18 cellular contexts compared by ENCODE assay signal in the genomic region with DNA sequence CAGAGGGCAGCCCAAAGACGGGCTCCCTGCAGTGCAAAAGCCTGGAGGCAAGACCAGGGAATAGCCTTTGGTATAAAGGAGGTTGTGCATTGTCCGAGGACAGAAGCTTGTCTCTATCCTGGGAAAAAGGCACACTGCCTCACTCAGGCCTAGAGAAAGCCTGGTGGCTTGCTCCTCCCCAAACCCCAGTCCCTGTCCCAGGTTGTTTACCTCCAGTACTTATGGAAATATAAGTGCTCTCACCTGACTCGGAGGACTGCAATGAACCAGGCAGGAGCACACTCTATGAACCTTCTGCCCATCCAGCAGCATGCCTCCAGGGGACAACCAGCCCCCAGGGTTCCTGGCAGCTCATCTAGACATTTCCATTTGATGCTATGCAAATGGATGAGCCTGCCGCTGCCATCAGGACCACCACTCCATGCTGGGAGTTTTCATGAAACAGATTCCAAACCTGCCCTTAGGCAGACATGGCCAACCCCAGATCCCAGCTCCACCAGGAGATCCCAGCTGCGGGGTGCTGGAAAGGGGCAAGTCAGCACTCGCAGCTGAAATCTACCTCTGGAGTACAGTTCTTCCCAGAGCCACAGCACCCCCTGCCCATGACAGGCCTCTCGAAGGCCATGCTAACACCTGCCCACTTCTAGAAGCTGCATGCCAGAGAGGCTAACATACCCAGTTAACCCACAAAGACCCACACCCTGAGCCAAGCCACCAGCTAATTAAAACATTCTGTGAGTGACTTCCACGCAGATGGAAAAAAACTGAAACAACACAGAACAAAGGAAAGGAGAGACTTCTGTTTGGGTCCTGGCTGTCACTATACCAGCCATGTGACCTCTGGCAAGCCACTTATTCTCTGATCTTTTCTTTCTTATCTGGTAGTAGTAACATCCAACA.
DNase-seq lines count a peak whose midpoint lies in the region; ATAC-seq and TF ChIP-seq lines count a peak whose summit lies in the region.
"Had no signal": no experiment of that assay in that cellular context is flagged by ENCODE, and none has a peak within 500 bp of the region (broad histone marks: within the 10 kb centered on the region; RNA-seq: fewer than 3 reads in every experiment).

No MANE protein-coding gene starts in this region.

- H2AFZ ChIP-seq in hepatocyte = no peak overlapping the region

- no peak overlapping the region for H3K27ac ChIP-seq in RWPE2 (ENCODE audit: poor library complexity, severe bottlenecking)
- no peak overlapping the region for H3K27ac ChIP-seq in hepatocyte
- H3K27ac ChIP-seq: prostate gland had no signal

- H3K9me3 ChIP-seq in RWPE2 (ENCODE audit: severe bottlenecking) = no peaks in the 10 kb centered on the region
- H3K9me3 ChIP-seq in hepatocyte (ENCODE audit: low read depth) = no peaks in the 10 kb centered on the region
- H3K9me3 ChIP-seq: prostate gland had no signal

- H4K20me1 ChIP-seq in hepatocyte (ENCODE audit: insufficient read depth, poor library complexity, severe bottlenecking) = no peaks in the 10 kb centered on the region

- WGBS in hepatocyte (ENCODE audit: low lambda C conversion rate, missing lambda C conversion rate) = 75% methylated on average over 8 of the region's 8 CpGs

- H3K36me3 ChIP-seq in RWPE2 (ENCODE audit: low read depth) (no peaks in the 10 kb centered on the region), hepatocyte (replicated peaks; ENCODE audit: insufficient read depth, low read depth) (no peaks in the 10 kb centered on the region)
- H3K36me3 ChIP-seq: prostate gland had no signal

- H3K4me3 Mint-ChIP-seq in activated naive CD8-positive, alpha-beta T cell treated with anti-CD3 and anti-CD28 coated beads for 36 hours = no peak overlapping the region
- H3K4me3 Mint-ChIP-seq: activated T-helper 1 cell treated with anti-CD3 and anti-CD28 coated beads, Interleukin-12 subunit alpha, Interleukin-12 subunit beta, Interleukin-2, Interleukin-4 antibody, amounts not matched to agents 30 ng/mL and 10 ng/mL and 1 ng/mL, durations not matched to agents 14 hours and 24 hours and 36 hours; IgD-negative memory B cell had no signal

- no peak overlapping the region for H3K4me3 ChIP-seq in HFF-Myc (replicated peaks; ENCODE audit: low read depth, low read length)
- H3K4me3 ChIP-seq in RWPE2 (ENCODE audit: severe bottlenecking) = no peak overlapping the region
- no peak overlapping the region for H3K4me3 ChIP-seq in hepatocyte
- H3K4me3 ChIP-seq: GM12878, prostate gland had no signal

- H3K79me2 ChIP-seq in hepatocyte = no peaks in the 10 kb centered on the region

- no peaks in the 10 kb centered on the region for H3K4me1 Mint-ChIP-seq in activated naive CD8-positive, alpha-beta T cell treated with anti-CD3 and anti-CD28 coated beads for 36 hours
- H3K4me1 Mint-ChIP-seq: IgD-negative memory B cell had no signal

- peaks cover under 1% of the 10 kb centered on the region for H3K27me3 Mint-ChIP-seq in activated naive CD8-positive, alpha-beta T cell treated with anti-CD3 and anti-CD28 coated beads for 36 hours

- no peaks in the 10 kb centered on the region for H3K27me3 ChIP-seq in RWPE2 (ENCODE audit: insufficient read depth, poor library complexity, severe bottlenecking)
- no peaks in the 10 kb centered on the region for H3K27me3 ChIP-seq in hepatocyte

- H3K4me2 ChIP-seq in hepatocyte = no peak overlapping the region

- H3K36me3 Mint-ChIP-seq in activated naive CD8-positive, alpha-beta T cell treated with anti-CD3 and anti-CD28 coated beads for 36 hours = no peaks in the 10 kb centered on the region
- H3K36me3 Mint-ChIP-seq: IgD-negative memory B cell had no signal

- DNase-seq in DMS53 treated with DMSO at 0.1 percent for 48 hours (lab: John Stamatoyannopoulos, UW; ENCODE audit: unreplicated experiment) (peak; percentile 52), HFF-Myc (ENCODE audit: extremely low read depth, low read depth) (peak; percentile 31), RWPE2 (ENCODE audit: low spot score) (no peak), glomerular visceral epithelial cell (ENCODE audit: extremely low spot score) (peak; percentile 11), CD1c-positive myeloid dendritic cell (ENCODE audit: extremely low spot score) (no peak), hepatocyte (ENCODE audit: low spot score) (no peak)
- no peak for DNase-seq in activated CD4-positive, alpha-beta T cell treated with anti-CD3 and anti-CD28 coated beads, Interleukin-2, amount 50 U/mL, for 4 hours
- DNase-seq in activated naive CD8-positive, alpha-beta T cell treated with anti-CD3 and anti-CD28 coated beads for 36 hours = no peak
- DNase-seq: activated CD4-positive, alpha-beta T cell treated with anti-CD3 and anti-CD28 coated beads, Interleukin-2, amount 50 U/mL, for 48 hours; amygdala; C1 segment of cervical spinal cord; NCI-H1105; NCI-H774; Right ventricle myocardium superior had no signal

- no peaks in the 10 kb centered on the region for H3K9me3 Mint-ChIP-seq in activated naive CD8-positive, alpha-beta T cell treated with anti-CD3 and anti-CD28 coated beads for 36 hours
- H3K9me3 Mint-ChIP-seq: activated T-helper 1 cell treated with anti-CD3 and anti-CD28 coated beads, Interleukin-12 subunit alpha, Interleukin-12 subunit beta, Interleukin-2, Interleukin-4 antibody, amounts not matched to agents 30 ng/mL and 10 ng/mL and 1 ng/mL, durations not matched to agents 14 hours and 24 hours and 36 hours; IgD-negative memory B cell had no signal

- H3K4me1 ChIP-seq in RWPE2 (ENCODE audit: insufficient read depth, poor library complexity, severe bottlenecking) (peaks cover 34% of the 10 kb centered on the region), hepatocyte (ENCODE audit: insufficient read depth) (peaks cover 17% of the 10 kb centered on the region)

- H3K9me2 ChIP-seq in hepatocyte (replicated peaks; ENCODE audit: insufficient read depth) = no peaks in the 10 kb centered on the region

- TF ChIP-seq CTCF in HFF-Myc (IDR thresholded peaks at IDR 0.05; ENCODE audit: low read depth, low read length, missing control alignments) (no peak), RWPE2 (IDR thresholded peaks at IDR 0.05; ENCODE audit: poor library complexity, severe bottlenecking) (no peak), hepatocyte (IDR thresholded peaks at IDR 0.05; ENCODE audit: poor library complexity) (no peak)

- ATAC-seq in RWPE2 (ENCODE audit: low read depth) = 0 out of 3 replicates have a peak, but pooled peaks have one; percentile 28
- ATAC-seq: GM12878 had no signal

- no peak overlapping the region for H3K27ac Mint-ChIP-seq in activated naive CD8-positive, alpha-beta T cell treated with anti-CD3 and anti-CD28 coated beads for 36 hours
- H3K27ac Mint-ChIP-seq: activated T-helper 1 cell treated with anti-CD3 and anti-CD28 coated beads, Interleukin-12 subunit alpha, Interleukin-12 subunit beta, Interleukin-2, Interleukin-4 antibody, amounts not matched to agents 30 ng/mL and 10 ng/mL and 1 ng/mL, durations not matched to agents 14 hours and 24 hours and 36 hours had no signal

Comparison
In these comparisons a context has a peak if more than half of its experiments do, and no peak if none do; other contexts are left out.
1. DNase-seq: peak in DMS53 treated with DMSO at 0.1 percent for 48 hours (single experiment), HFF-Myc (single experiment) and glomerular visceral epithelial cell (single experiment); none in RWPE2 (single experiment), activated CD4-positive, alpha-beta T cell treated with anti-CD3 and anti-CD28 coated beads, Interleukin-2, amount 50 U/mL, for 4 hours (0 of 2), CD1c-positive myeloid dendritic cell (single experiment), activated naive CD8-positive, alpha-beta T cell treated with anti-CD3 and anti-CD28 coated beads for 36 hours (single experiment) and hepatocyte (single experiment).